11 cellular contexts compared by ENCODE assay signal in the genomic region with DNA sequence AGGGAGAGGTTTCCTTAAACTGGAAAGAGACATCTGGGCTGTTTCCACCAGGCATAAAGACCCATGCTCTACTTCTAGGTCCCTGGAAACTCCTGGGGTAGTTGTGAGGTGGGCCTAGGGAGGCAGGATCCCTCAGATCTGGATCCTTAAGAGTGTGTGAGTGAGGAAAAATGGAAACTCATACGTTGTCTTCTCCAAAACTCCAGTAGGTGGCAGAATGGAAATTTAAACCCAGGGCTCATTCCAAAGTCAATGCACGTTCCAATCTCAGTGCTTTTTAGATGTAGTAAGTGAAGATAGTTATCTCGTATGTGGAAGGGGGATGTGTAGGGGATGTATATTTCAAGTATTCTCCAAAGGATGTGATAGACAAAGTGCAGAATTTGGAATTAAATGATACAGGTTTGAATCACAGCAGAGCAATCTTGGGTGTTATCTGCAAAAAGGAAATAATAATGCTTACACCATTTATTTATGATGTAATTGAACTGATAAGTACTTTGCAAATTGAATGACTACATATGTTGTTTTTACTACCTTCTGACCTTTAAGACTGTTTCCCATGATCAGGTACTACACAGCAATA. TPM values are rescaled to one million over a fixed set of nuclear protein-coding genes. Genes with fewer than 3 reads are reported as not detected.
A peak's percentile ranks its signal among the peaks of the same experiment; 100 is the strongest.
DNase-seq lines count a peak whose midpoint lies in the region; ATAC-seq, FAIRE-seq and TF ChIP-seq lines count a peak whose summit lies in the region.
"Had no signal": no experiment of that assay in that cellular context is flagged by ENCODE, and none has a peak within 500 bp of the region (broad histone marks: within the 10 kb centered on the region; RNA-seq: fewer than 3 reads in every experiment).

No MANE protein-coding gene starts in this region.

- H3K27ac ChIP-seq in PC-9: no peak overlapping the region
- H3K27ac ChIP-seq in CD4-positive, alpha-beta T cell (ENCODE audit: low read depth, low read length): no peak overlapping the region

- H3K4me3 Mint-ChIP-seq in CD4-positive, alpha-beta T cell: no peak overlapping the region

- CTCF ChIA-PET in PC-9 (lab: Charles Lee): no interaction called here
- CTCF ChIA-PET in CD4-positive, alpha-beta T cell (lab: Charles Lee): no interaction called here

- no peaks in the 10 kb centered on the region for H4K20me1 ChIP-seq in PC-9 (ENCODE audit: insufficient read depth)

- no peaks in the 10 kb centered on the region for H3K36me3 ChIP-seq in PC-9 (ENCODE audit: low read depth)

- no peaks in the 10 kb centered on the region for H3F3A ChIP-seq in PC-9 (ENCODE audit: insufficient read depth, low read depth)

- H3K27me3 Mint-ChIP-seq in CD4-positive, alpha-beta T cell: peaks cover 7% of the 10 kb centered on the region

- peaks cover 3% of the 10 kb centered on the region for H3K9me3 Mint-ChIP-seq in CD4-positive, alpha-beta T cell

- no peak overlapping the region for H2AFZ ChIP-seq in PC-9

- H3K9me2 ChIP-seq in PC-9 (ENCODE audit: insufficient read depth): no peaks in the 10 kb centered on the region

- H3K79me2 ChIP-seq in PC-9 (ENCODE audit: low read depth): no peaks in the 10 kb centered on the region

- H3K9me3 ChIP-seq in PC-9 (ENCODE audit: insufficient read depth, low read depth): no peaks in the 10 kb centered on the region; the same call in 1 of the 2 replicates
- no peaks in the 10 kb centered on the region for H3K9me3 ChIP-seq in CD4-positive, alpha-beta T cell (ENCODE audit: control insufficient read depth, low read length)

- DNase-seq in GM12864 (ENCODE audit: low read depth) (no peak), PC-9 (no peak), fibroblast of villous mesenchyme (ENCODE audit: low read depth) (no peak), NCI-H2171 (lab: John Stamatoyannopoulos, UW) (no peak), activated gamma-delta T cell (lab: John Stamatoyannopoulos, UW) (no peak)
- DNase-seq in CD4-positive, alpha-beta T cell: no peak
- DNase-seq: activated naive CD4-positive, alpha-beta T cell; NCI-H1436 had no signal

- FAIRE-seq in A204.1 (lab: Jason Lieb, UNC): peak; percentile 40

- H3K27me3 ChIP-seq in PC-9 (ENCODE audit: insufficient read depth, low read depth): no peaks in the 10 kb centered on the region
- no peaks in the 10 kb centered on the region for H3K27me3 ChIP-seq in CD4-positive, alpha-beta T cell (ENCODE audit: control insufficient read depth, insufficient read depth, low read length)

- intact Hi-C loops in PC-9 (cut with micrococcal nuclease; ENCODE audit: unreplicated experiment): loop anchor here (1.0 to 5.0 kb wide), 3 partner anchors 79 to 244 kb away; no protein-coding TSS in a partner anchor
- intact Hi-C loops in CD4-positive, alpha-beta T cell (cut with DNase I, micrococcal nuclease): no loop called here

- POLR2A ChIA-PET in PC-9 (lab: Charles Lee; ENCODE audit: unreplicated experiment): no interaction called here
- POLR2A ChIA-PET in CD4-positive, alpha-beta T cell (lab: Charles Lee): no interaction called here

- no peaks in the 10 kb centered on the region for H3K4me1 Mint-ChIP-seq in CD4-positive, alpha-beta T cell (ENCODE audit: low read depth)

- TF ChIP-seq CTCF in GM12864 (IDR thresholded peaks at IDR 0.05; ENCODE audit: low read depth, low read length, missing control alignments) (peak; percentile 39), PC-9 (conservative IDR thresholded peaks at IDR 0.05) (peak; percentile 77), fibroblast of villous mesenchyme (IDR thresholded peaks at IDR 0.05; ENCODE audit: insufficient read depth, low read depth, low read length) (peak; percentile 56)
- no peak for TF ChIP-seq CTCF in CD4-positive, alpha-beta T cell (IDR thresholded peaks at IDR 0.05)

- ATAC-seq in HG02884 (IDR thresholded peaks at IDR 0.05; ENCODE audit: unreplicated experiment): no peak
- ATAC-seq in CD4-positive, alpha-beta T cell (ENCODE audit: poor library complexity): no peak

- H3K4me1 ChIP-seq in PC-9 (replicated peaks; ENCODE audit: insufficient read depth): no peaks in the 10 kb centered on the region

- no TSS peak for BruUV-seq in PC-9 (replicated peaks; lab: Mats Ljungman, UMichigan)

- H3K36me3 Mint-ChIP-seq in CD4-positive, alpha-beta T cell (ENCODE audit: low read depth): no peaks in the 10 kb centered on the region

- H3K4me3 ChIP-seq in GM12864 (ENCODE audit: low read depth, low read length): no peak overlapping the region
- no peak overlapping the region for H3K4me3 ChIP-seq in PC-9
- H3K4me3 ChIP-seq in fibroblast of villous mesenchyme (ENCODE audit: low read depth, low read length): no peak overlapping the region

- H3K27ac Mint-ChIP-seq in CD4-positive, alpha-beta T cell: no peak overlapping the region

- no peak overlapping the region for H3K4me2 ChIP-seq in PC-9

RNA-seq across cellular contexts. Expression of gene MMP1, which starts 13.1 kb away (rescaled TPM):
- total RNA-seq in PC-9 (2021): 0.35 TPM in 1 of 2 replicates, not detected in the other
- total RNA-seq in fibroblast of villous mesenchyme: 141 and 281 TPM in 2 replicates
- total RNA-seq in CD4-positive, alpha-beta T cell: not detected
- total RNA-seq: subcutaneous adipose tissue had no signal

RNA-seq across cellular contexts. Expression of gene MMP10, which starts 30.6 kb away (rescaled TPM):
- total RNA-seq in PC-9 (2021) (not detected in 2 replicates), fibroblast of villous mesenchyme (0.86 and 28.0 TPM in 2 replicates)
- total RNA-seq in CD4-positive, alpha-beta T cell: not detected
- total RNA-seq: subcutaneous adipose tissue had no signal

RNA-seq across cellular contexts. Expression of gene MMP3, which starts 32.4 kb away (rescaled TPM):
- total RNA-seq in PC-9 (2021) (not detected in 2 replicates), fibroblast of villous mesenchyme (39.7 and 181 TPM in 2 replicates)
- total RNA-seq in CD4-positive, alpha-beta T cell: not detected

Comparison
In these comparisons a context has a peak if more than half of its experiments do, and no peak if none do; other contexts are left out.
1. RNA of gene MMP1, which starts 13.1 kb away (total RNA-seq): 141 to 281 TPM in fibroblast of villous mesenchyme; 0.35 TPM in PC-9 and not detected in CD4-positive, alpha-beta T cell; every median in the first group is over 100 times any median in the second.
2. RNA of gene MMP3, which starts 32.4 kb away (total RNA-seq): 39.7 to 181 TPM in fibroblast of villous mesenchyme; not detected in PC-9 and not detected in CD4-positive, alpha-beta T cell; every median in the first group is over 10 times any median in the second.